ENCODE assay signal across 10 cellular contexts in genomic region chr3:161415506-161416231, GRCh38. TPM values are rescaled to one million over a fixed set of nuclear protein-coding genes. Genes with fewer than 3 reads are reported as not detected.
A peak's percentile ranks its signal among the peaks of the same experiment; 100 is the strongest.
DNase-seq lines count a peak whose midpoint lies in the region; ATAC-seq, FAIRE-seq and TF ChIP-seq lines count a peak whose summit lies in the region.
"Had no signal": no experiment of that assay in that cellular context is flagged by ENCODE, and none has a peak within 500 bp of the region (broad histone marks: within the 10 kb centered on the region; RNA-seq: fewer than 3 reads in every experiment).

No MANE protein-coding gene starts in this region.

- ATAC-seq in right lobe of liver (peak; percentile 80 to 83 (median 82)), upper lobe of left lung (ENCODE audit: low FRiP score in 2 of 2) (peak; percentile 77 to 85), GM18517 (IDR thresholded peaks at IDR 0.05; ENCODE audit: unreplicated experiment) (no peak), HG02840 (IDR thresholded peaks at IDR 0.05; ENCODE audit: low FRiP score, unreplicated experiment) (no peak)
- no peak for ATAC-seq in activated T-cell treated with anti-CD3 and anti-CD28 coated beads, Interleukin-2, amount 50 U/mL, for 4 hours

- no peaks in the 10 kb centered on the region for H3K9me3 Mint-ChIP-seq in activated T-cell treated with anti-CD3 and anti-CD28 coated beads, Interleukin-2, amount 50 U/mL, for 4 hours

- H3K27ac ChIP-seq in colonic mucosa: peak overlapping the region; percentile 4
- H3K27ac ChIP-seq in right lobe of liver: peak overlapping the region; percentile 75 to 82 (median 80)
- peak overlapping the region in 3 of 4 donors; percentile 37 to 76 (median 62) for H3K27ac ChIP-seq in upper lobe of left lung

- intact Hi-C loops in colonic mucosa (cut with DNase I): no loop called here
- intact Hi-C loops in right lobe of liver (cut with DNase I): no loop called here

- H3K36me3 ChIP-seq in colonic mucosa (no peaks in the 10 kb centered on the region), right lobe of liver (no peaks in the 10 kb centered on the region), upper lobe of left lung (no peaks in the 10 kb centered on the region)

- DNase-seq in M059J (ENCODE audit: low read depth): peak; percentile 91
- DNase-seq in colonic mucosa: no peak
- no peak for DNase-seq in right lobe of liver
- peak in 1 of 2 donors; percentile 25 for DNase-seq in upper lobe of left lung
- DNase-seq in D721Med (ENCODE audit: insufficient read length, low spot score): no peak
- no peak for DNase-seq in activated T-cell treated with anti-CD3 and anti-CD28 coated beads, Interleukin-2, amount 50 U/mL, for 4 hours
- DNase-seq: NCI-H1694 treated with DMSO at 0.1 percent for 48 hours had no signal

- no peak overlapping the region for H3K4me3 ChIP-seq in colonic mucosa
- H3K4me3 ChIP-seq in right lobe of liver: no peak overlapping the region
- H3K4me3 ChIP-seq in upper lobe of left lung: no peak overlapping the region

- H3K27me3 ChIP-seq in colonic mucosa (no peaks in the 10 kb centered on the region), right lobe of liver (no peaks in the 10 kb centered on the region), upper lobe of left lung (no peaks in the 10 kb centered on the region)

- H3K4me3 Mint-ChIP-seq in activated T-cell treated with anti-CD3 and anti-CD28 coated beads, Interleukin-2, amount 50 U/mL, for 4 hours: no peak overlapping the region

- no peak for TF ChIP-seq CTCF in colonic mucosa (IDR thresholded peaks at IDR 0.05)
- TF ChIP-seq CTCF in right lobe of liver (IDR thresholded peaks at IDR 0.05): no peak
- TF ChIP-seq CTCF in upper lobe of left lung (IDR thresholded peaks at IDR 0.05): no peak
- TF ChIP-seq CTCF in D721Med (IDR thresholded peaks at IDR 0.05; ENCODE audit: insufficient read depth, missing control alignments): no peak

- peaks cover 1% of the 10 kb centered on the region for H3K27me3 Mint-ChIP-seq in activated T-cell treated with anti-CD3 and anti-CD28 coated beads, Interleukin-2, amount 50 U/mL, for 4 hours (ENCODE audit: low read depth)

- TF ChIP-seq POLR2A in right lobe of liver (IDR thresholded peaks at IDR 0.05): no peak
- no peak for TF ChIP-seq POLR2A in upper lobe of left lung (IDR thresholded peaks at IDR 0.05)

- H3K36me3 Mint-ChIP-seq in activated T-cell treated with anti-CD3 and anti-CD28 coated beads, Interleukin-2, amount 50 U/mL, for 4 hours (ENCODE audit: insufficient read depth): no peaks in the 10 kb centered on the region

- H3K4me1 Mint-ChIP-seq in activated T-cell treated with anti-CD3 and anti-CD28 coated beads, Interleukin-2, amount 50 U/mL, for 4 hours (ENCODE audit: low read depth): no peaks in the 10 kb centered on the region

- FAIRE-seq in D721Med (lab: Jason Lieb, UNC): no peak

- no peak for TF ChIP-seq EP300 in upper lobe of left lung (IDR thresholded peaks at IDR 0.05)

- WGBS in right lobe of liver (ENCODE audit: insufficient coverage, low coverage, low lambda C conversion rate, missing lambda C conversion rate): 21% methylated on average over 1 of the region's 1 CpG
- WGBS in upper lobe of left lung, 2 donors: 16 to 33% methylated on average over 1 of the region's 1 CpG

- no peaks in the 10 kb centered on the region for H3K9me3 ChIP-seq in colonic mucosa
- H3K9me3 ChIP-seq in right lobe of liver: no peaks in the 10 kb centered on the region
- no peaks in the 10 kb centered on the region for H3K9me3 ChIP-seq in upper lobe of left lung

- no peak overlapping the region for H3K9ac ChIP-seq in colonic mucosa (ENCODE audit: low read depth in 2 of 2, low read length in 2 of 2)

- H3K4me1 ChIP-seq in colonic mucosa (no peaks in the 10 kb centered on the region), right lobe of liver (peaks cover 0 to 22% (median 11%) of the 10 kb centered on the region in 4 donors), upper lobe of left lung (peaks cover 5 to 11% (median 9%) of the 10 kb centered on the region in 4 donors)

RNA-seq across cellular contexts. Expression of gene SPTSSB, which starts 44.4 kb away (rescaled TPM):
- total RNA-seq in M059J (2014; rRNA removed; shearing (Covaris generic)): not detected in 2 replicates
- total RNA-seq in colonic mucosa (1 to 10 TPM; 1.6 to 3.5 TPM), right lobe of liver (1 to 10 TPM in 1 of 6 experiments, under 1 TPM in 1, not detected in 4; 0.07 to 1.4 TPM), upper lobe of left lung (1 to 10 TPM in 1 of 6 donors, under 1 TPM in 2, not detected in 3; 0.46 to 1.1 (median 0.98) TPM)
- total RNA-seq in activated T-cell treated with anti-CD3 and anti-CD28 coated beads, Interleukin-2, amount 50 U/mL, for 4 hours: under 1 TPM in 1 of 3 donors, not detected in 2; 0.05 TPM
- total RNA-seq: activated CD8-positive, alpha-beta memory T cell treated with anti-CD3 and anti-CD28 coated beads for 36 hours had no signal

Comparison
In these comparisons a context has a peak if more than half of its experiments do, and no peak if none do; other contexts are left out.
1. H3K27ac ChIP-seq: peak in every context shown above with its lines; median percentile 80 in right lobe of liver; 62 in upper lobe of left lung; 4 in colonic mucosa.
2. ATAC-seq: peak in right lobe of liver (4 of 4) and upper lobe of left lung (2 of 2); none in GM18517 (single experiment), HG02840 (single experiment) and activated T-cell treated with anti-CD3 and anti-CD28 coated beads, Interleukin-2, amount 50 U/mL, for 4 hours (0 of 2).